In the genomic region with DNA sequence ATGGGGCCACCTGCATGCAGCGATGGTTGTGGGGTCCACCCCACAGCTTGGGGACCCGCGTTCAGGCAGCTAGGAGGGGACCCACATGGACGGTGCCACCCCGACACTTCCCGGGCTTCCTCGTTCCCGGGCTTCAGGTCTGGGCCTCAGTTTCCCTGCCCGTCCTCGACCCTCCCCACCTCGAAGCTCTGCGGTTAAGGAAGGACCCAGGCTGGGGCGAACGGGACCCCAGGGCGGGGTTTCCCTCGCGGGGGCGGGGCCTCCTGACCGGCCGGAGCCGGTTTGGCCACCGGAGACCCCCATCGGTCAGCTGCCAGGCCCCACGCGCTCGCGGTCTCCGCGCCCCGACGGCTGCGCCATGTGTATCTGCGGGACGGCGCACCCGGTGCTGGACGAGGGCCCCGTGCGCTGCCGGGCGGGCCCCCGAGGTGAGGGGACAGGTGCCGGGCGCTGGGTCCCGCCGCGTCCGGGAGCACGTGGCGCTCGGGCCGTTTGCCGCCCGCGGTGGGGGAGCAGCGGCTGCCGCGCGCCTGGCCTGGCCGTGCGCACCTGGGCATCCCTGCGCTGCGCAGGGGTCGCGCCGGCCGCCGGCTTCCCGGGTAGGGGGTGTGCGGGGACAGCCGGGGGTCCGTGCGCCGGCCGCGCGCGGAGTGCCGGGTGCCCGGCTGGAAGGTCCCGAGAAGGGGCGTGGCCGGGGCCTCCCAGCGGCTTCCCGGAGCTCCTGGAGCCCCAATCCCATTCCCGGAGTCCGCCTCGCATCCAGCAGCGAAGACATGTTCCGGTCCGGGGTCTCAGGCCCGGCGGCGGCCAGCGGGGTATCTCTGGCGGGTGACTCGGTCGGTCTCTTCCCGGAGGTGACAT, we compare ENCODE assay signal across 1 cellular context.
TF ChIP-seq lines count a peak whose summit lies in the region.

No MANE protein-coding gene starts in this region.

TF ChIP-seq in GM12878, 131 proteins besides CTCF, POLR2A, EP300 and RAD21:
- TF ChIP-seq SIN3A (IDR thresholded peaks at IDR 0.05; ENCODE audit: low read depth, low read length) (no peak), BRCA1 (IDR thresholded peaks at IDR 0.05; ENCODE audit: low read depth, low read length) (no peak), MTA3 (IDR thresholded peaks at IDR 0.05; ENCODE audit: borderline replicate concordance, low read length) (no peak), KDM1A (IDR thresholded peaks at IDR 0.05; ENCODE audit: borderline replicate concordance) (no peak), SUPT20H (IDR thresholded peaks at IDR 0.05; ENCODE audit: borderline replicate concordance, control insufficient read depth, low read depth, low read length) (no peak), CBX3 (IDR thresholded peaks at IDR 0.05; ENCODE audit: borderline replicate concordance, low read depth) (no peak), BCL11A (IDR thresholded peaks at IDR 0.05; ENCODE audit: low read depth, low read length) (no peak), NBN (IDR thresholded peaks at IDR 0.05) (no peak), BACH1 (IDR thresholded peaks at IDR 0.05; ENCODE audit: borderline replicate concordance) (no peak), NFXL1 (IDR thresholded peaks at IDR 0.05; ENCODE audit: borderline replicate concordance) (no peak)
- TF ChIP-seq, protein P1, sequence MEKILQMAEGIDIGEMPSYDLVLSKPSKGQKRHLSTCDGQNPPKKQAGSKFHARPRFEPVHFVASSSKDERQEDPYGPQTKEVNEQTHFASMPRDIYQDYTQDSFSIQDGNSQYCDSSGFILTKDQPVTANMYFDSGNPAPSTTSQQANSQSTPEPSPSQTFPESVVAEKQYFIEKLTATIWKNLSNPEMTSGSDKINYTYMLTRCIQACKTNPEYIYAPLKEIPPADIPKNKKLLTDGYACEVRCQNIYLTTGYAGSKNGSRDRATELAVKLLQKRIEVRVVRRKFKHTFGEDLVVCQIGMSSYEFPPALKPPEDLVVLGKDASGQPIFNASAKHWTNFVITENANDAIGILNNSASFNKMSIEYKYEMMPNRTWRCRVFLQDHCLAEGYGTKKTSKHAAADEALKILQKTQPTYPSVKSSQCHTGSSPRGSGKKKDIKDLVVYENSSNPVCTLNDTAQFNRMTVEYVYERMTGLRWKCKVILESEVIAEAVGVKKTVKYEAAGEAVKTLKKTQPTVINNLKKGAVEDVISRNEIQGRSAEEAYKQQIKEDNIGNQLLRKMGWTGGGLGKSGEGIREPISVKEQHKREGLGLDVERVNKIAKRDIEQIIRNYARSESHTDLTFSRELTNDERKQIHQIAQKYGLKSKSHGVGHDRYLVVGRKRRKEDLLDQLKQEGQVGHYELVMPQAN (conservative IDR thresholded peaks at IDR 0.05), result no peak
